ENCODE assay signal across 2 cellular contexts in the genomic region with DNA sequence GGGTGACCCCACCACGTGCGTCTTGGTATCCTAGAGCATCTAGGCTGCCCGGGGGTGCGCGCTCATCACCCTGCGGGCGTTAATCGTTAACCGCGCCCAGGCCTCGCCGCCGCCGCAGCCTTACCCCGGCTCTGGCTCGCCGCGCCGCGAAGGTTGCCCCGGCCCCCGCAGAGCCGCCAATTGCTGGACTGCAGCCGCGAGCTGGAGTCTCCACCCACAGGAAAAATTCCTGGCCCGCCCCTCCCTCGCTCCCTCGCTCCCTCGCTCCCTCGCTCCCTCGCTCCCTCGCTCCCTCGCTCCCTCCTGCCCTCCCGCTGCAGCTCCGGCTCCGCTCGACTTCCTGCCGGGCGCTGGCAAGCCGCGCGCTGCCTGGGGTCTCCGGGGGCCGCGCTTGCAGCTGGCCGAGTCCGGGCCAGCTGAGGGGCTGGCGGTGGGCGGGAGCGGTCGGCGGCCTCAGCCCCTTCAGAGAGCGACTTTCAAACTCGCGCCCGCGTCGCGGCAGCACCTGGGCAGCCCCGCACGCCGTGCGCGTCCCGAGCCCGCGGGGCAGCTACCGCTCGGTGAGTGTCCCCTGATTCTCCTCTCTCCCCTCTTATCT.
TF ChIP-seq lines count a peak whose summit lies in the region.

Gene PLEKHG3 (plus strand): TSS at position 280 of the 598 bp plus-strand sequence. CDS start 23,208 bp downstream, outside the sequence.

TF ChIP-seq in A549, 52 proteins besides CTCF, POLR2A, EP300 and RAD21 (continued from another document and continues in another):
- TF ChIP-seq, protein P1, sequence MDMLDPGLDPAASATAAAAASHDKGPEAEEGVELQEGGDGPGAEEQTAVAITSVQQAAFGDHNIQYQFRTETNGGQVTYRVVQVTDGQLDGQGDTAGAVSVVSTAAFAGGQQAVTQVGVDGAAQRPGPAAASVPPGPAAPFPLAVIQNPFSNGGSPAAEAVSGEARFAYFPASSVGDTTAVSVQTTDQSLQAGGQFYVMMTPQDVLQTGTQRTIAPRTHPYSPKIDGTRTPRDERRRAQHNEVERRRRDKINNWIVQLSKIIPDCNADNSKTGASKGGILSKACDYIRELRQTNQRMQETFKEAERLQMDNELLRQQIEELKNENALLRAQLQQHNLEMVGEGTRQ (IDR thresholded peaks at IDR 0.05) = 0 out of 2 replicates have a peak, but pooled peaks have one; percentile 21
- TF ChIP-seq, protein P2, sequence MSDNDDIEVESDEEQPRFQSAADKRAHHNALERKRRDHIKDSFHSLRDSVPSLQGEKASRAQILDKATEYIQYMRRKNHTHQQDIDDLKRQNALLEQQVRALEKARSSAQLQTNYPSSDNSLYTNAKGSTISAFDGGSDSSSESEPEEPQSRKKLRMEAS (IDR thresholded peaks at IDR 0.05) = peak; percentile 89
- TF ChIP-seq MYC (IDR thresholded peaks at IDR 0.05; ENCODE audit: borderline replicate concordance, low read length) (peak; percentile 12; the same call in 1 of the 2 replicates), HDAC2 (IDR thresholded peaks at IDR 0.05) (no peak), CHD4 (IDR thresholded peaks at IDR 0.05; ENCODE audit: borderline replicate concordance) (no peak), PHF8 (IDR thresholded peaks at IDR 0.05; ENCODE audit: borderline replicate concordance, low read depth) (no peak), ZC3H11A (IDR thresholded peaks at IDR 0.05) (no peak), NFE2L2 (conservative IDR thresholded peaks at IDR 0.05; ENCODE audit: low read length) (no peak), CBX8 (IDR thresholded peaks at IDR 0.05) (no peak), SMC3 (IDR thresholded peaks at IDR 0.05) (peak; percentile 31; the same call in 2 of the 3 replicates), ESRRA (IDR thresholded peaks at IDR 0.05; ENCODE audit: borderline replicate concordance, low read length) (no peak), JUNB (IDR thresholded peaks at IDR 0.05) (no peak), KDM5A (IDR thresholded peaks at IDR 0.05) (no peak), CHD2 (IDR thresholded peaks at IDR 0.05; ENCODE audit: low read length, partially characterized antibody) (no peak), GATA3 (IDR thresholded peaks at IDR 0.05; ENCODE audit: borderline replicate concordance) (peak; percentile 29; the same call in 1 of the 2 replicates), RNF2 (IDR thresholded peaks at IDR 0.05; ENCODE audit: borderline replicate concordance, low read depth) (no peak), ZSCAN20 (CRISPR knock-in tag; IDR thresholded peaks at IDR 0.05) (no peak), POLR2AphosphoS2 (conservative IDR thresholded peaks at IDR 0.05; ENCODE audit: low read length) (no peak), EHMT2 (IDR thresholded peaks at IDR 0.05; ENCODE audit: low read depth) (no peak), HEYL (CRISPR knock-in tag; IDR thresholded peaks at IDR 0.05) (no peak), MAZ (IDR thresholded peaks at IDR 0.05; ENCODE audit: borderline replicate concordance, low read depth, low read length) (no peak), FOXS1 (CRISPR knock-in tag; IDR thresholded peaks at IDR 0.05) (no peak), EHF (CRISPR knock-in tag; IDR thresholded peaks at IDR 0.05) (no peak), NPAS2 (CRISPR knock-in tag; IDR thresholded peaks at IDR 0.05; ENCODE audit: borderline replicate concordance) (no peak), ZNF302 (CRISPR knock-in tag; IDR thresholded peaks at IDR 0.05) (no peak), BHLHE40 (IDR thresholded peaks at IDR 0.05; ENCODE audit: low read depth, low read length) (no peak), HOXB13 (CRISPR knock-in tag; IDR thresholded peaks at IDR 0.05; ENCODE audit: low read depth) (no peak), RARB (CRISPR knock-in tag; IDR thresholded peaks at IDR 0.05) (no peak)
- TF ChIP-seq, protein P3, sequence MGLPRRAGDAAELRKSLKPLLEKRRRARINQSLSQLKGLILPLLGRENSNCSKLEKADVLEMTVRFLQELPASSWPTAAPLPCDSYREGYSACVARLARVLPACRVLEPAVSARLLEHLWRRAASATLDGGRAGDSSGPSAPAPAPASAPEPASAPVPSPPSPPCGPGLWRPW (IDR thresholded peaks at IDR 0.05) = no peak
- TF ChIP-seq, protein P4, sequence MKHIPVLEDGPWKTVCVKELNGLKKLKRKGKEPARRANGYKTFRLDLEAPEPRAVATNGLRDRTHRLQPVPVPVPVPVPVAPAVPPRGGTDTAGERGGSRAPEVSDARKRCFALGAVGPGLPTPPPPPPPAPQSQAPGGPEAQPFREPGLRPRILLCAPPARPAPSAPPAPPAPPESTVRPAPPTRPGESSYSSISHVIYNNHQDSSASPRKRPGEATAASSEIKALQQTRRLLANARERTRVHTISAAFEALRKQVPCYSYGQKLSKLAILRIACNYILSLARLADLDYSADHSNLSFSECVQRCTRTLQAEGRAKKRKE (CRISPR knock-in tag; IDR thresholded peaks at IDR 0.05; ENCODE audit: low read depth) = no peak
- TF ChIP-seq, protein P5, sequence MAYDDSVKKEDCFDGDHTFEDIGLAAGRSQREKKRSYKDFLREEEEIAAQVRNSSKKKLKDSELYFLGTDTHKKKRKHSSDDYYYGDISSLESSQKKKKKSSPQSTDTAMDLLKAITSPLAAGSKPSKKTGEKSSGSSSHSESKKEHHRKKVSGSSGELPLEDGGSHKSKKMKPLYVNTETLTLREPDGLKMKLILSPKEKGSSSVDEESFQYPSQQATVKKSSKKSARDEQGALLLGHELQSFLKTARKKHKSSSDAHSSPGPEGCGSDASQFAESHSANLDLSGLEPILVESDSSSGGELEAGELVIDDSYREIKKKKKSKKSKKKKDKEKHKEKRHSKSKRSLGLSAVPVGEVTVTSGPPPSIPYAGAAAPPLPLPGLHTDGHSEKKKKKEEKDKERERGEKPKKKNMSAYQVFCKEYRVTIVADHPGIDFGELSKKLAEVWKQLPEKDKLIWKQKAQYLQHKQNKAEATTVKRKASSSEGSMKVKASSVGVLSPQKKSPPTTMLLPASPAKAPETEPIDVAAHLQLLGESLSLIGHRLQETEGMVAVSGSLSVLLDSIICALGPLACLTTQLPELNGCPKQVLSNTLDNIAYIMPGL (CRISPR knock-in tag; IDR thresholded peaks at IDR 0.05; ENCODE audit: borderline replicate concordance) = no peak
- TF ChIP-seq, protein P6, sequence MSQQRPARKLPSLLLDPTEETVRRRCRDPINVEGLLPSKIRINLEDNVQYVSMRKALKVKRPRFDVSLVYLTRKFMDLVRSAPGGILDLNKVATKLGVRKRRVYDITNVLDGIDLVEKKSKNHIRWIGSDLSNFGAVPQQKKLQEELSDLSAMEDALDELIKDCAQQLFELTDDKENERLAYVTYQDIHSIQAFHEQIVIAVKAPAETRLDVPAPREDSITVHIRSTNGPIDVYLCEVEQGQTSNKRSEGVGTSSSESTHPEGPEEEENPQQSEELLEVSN (IDR thresholded peaks at IDR 0.05; ENCODE audit: borderline replicate concordance, low read depth) = peak; percentile 82

TF ChIP-seq in GM23338, 12 proteins besides CTCF, POLR2A, EP300 and RAD21:
- TF ChIP-seq, protein P7, sequence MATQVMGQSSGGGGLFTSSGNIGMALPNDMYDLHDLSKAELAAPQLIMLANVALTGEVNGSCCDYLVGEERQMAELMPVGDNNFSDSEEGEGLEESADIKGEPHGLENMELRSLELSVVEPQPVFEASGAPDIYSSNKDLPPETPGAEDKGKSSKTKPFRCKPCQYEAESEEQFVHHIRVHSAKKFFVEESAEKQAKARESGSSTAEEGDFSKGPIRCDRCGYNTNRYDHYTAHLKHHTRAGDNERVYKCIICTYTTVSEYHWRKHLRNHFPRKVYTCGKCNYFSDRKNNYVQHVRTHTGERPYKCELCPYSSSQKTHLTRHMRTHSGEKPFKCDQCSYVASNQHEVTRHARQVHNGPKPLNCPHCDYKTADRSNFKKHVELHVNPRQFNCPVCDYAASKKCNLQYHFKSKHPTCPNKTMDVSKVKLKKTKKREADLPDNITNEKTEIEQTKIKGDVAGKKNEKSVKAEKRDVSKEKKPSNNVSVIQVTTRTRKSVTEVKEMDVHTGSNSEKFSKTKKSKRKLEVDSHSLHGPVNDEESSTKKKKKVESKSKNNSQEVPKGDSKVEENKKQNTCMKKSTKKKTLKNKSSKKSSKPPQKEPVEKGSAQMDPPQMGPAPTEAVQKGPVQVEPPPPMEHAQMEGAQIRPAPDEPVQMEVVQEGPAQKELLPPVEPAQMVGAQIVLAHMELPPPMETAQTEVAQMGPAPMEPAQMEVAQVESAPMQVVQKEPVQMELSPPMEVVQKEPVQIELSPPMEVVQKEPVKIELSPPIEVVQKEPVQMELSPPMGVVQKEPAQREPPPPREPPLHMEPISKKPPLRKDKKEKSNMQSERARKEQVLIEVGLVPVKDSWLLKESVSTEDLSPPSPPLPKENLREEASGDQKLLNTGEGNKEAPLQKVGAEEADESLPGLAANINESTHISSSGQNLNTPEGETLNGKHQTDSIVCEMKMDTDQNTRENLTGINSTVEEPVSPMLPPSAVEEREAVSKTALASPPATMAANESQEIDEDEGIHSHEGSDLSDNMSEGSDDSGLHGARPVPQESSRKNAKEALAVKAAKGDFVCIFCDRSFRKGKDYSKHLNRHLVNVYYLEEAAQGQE (IDR thresholded peaks at IDR 0.05; ENCODE audit: unreplicated experiment) = no peak
- TF ChIP-seq POLR2AphosphoS5 (IDR thresholded peaks at IDR 0.05; ENCODE audit: low read depth) (peak; percentile 65; the same call in 1 of the 2 replicates), ZNF462 (CRISPR knock-in tag; IDR thresholded peaks at IDR 0.05) (no peak), CREB1 (CRISPR knock-in tag; IDR thresholded peaks at IDR 0.05; ENCODE audit: low read depth) (no peak), EZH2phosphoT487 (IDR thresholded peaks at IDR 0.05; ENCODE audit: unreplicated experiment) (no peak), EZH2 (IDR thresholded peaks at IDR 0.05; ENCODE audit: low read depth, unreplicated experiment) (no peak)
- TF ChIP-seq, protein P8, sequence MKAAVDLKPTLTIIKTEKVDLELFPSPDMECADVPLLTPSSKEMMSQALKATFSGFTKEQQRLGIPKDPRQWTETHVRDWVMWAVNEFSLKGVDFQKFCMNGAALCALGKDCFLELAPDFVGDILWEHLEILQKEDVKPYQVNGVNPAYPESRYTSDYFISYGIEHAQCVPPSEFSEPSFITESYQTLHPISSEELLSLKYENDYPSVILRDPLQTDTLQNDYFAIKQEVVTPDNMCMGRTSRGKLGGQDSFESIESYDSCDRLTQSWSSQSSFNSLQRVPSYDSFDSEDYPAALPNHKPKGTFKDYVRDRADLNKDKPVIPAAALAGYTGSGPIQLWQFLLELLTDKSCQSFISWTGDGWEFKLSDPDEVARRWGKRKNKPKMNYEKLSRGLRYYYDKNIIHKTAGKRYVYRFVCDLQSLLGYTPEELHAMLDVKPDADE (IDR thresholded peaks at IDR 0.05) = no peak
TF ChIP-seq in GM23338: peak in this region for 1.
